Comparison of ENCODE assay signal across 17 cellular contexts in genomic region chr17:44928950-44929720, GRCh38. TPM values are rescaled to one million over a fixed set of nuclear protein-coding genes. Genes with fewer than 3 reads are reported as not detected.
"Had no signal": no experiment of that assay in that cellular context is flagged by ENCODE, and none has a peak within 500 bp of the region (broad histone marks: within the 10 kb centered on the region; RNA-seq: fewer than 3 reads in every experiment).

No MANE protein-coding gene starts in this region.

- H3K4me1 ChIP-seq: foreskin keratinocyte, stomach, testis had no signal

- DNase-seq: activated B cell treated with CpG ODN at 0.5 μM for 24 hours; central memory CD4-positive, alpha-beta T cell; cortex of kidney; effector CD4-positive, alpha-beta T cell; foreskin keratinocyte; glutamatergic neuron; kidney glomerular epithelial cell; mesendoderm; nucleus accumbens; right cardiac atrium; stomach; SW 1271; testis had no signal

- H3K27ac ChIP-seq: foreskin keratinocyte, stomach, testis had no signal

- H3K4me3 ChIP-seq: stomach, testis had no signal

- H3K27me3 ChIP-seq: foreskin keratinocyte, stomach, testis had no signal

- H3K9me3 ChIP-seq: stomach, testis had no signal

- ATAC-seq: activated T-helper 17 cell treated with anti-CD3 and anti-CD28 coated beads, Interleukin-2, amount 50 U/mL, for 72 hours; foreskin keratinocyte; right cardiac atrium had no signal

RNA-seq across cellular contexts. Expression of gene GFAP, which starts 13.8 kb away (rescaled TPM):
- total RNA-seq: activated B cell treated with CpG ODN at 0.5 μM for 24 hours; activated CD8-positive, alpha-beta memory T cell treated with anti-CD3 and anti-CD28 coated beads for 36 hours; activated T-helper 17 cell treated with anti-CD3 and anti-CD28 coated beads, Interleukin-2, amount 50 U/mL, for 72 hours; progenitor cell of endocrine pancreas; T-helper 2 cell treated with Interferon-gamma antibody and Interleukin-4, amounts not matched to agents 100 ng/mL and 5 ng/mL, for 36 hours had no signal

RNA-seq across cellular contexts. Expression of gene C1QL1, which starts 39.0 kb away (rescaled TPM):
- total RNA-seq: activated B cell treated with CpG ODN at 0.5 μM for 24 hours had no signal
